ENCODE assay signal across 1 cellular context in the genomic region with DNA sequence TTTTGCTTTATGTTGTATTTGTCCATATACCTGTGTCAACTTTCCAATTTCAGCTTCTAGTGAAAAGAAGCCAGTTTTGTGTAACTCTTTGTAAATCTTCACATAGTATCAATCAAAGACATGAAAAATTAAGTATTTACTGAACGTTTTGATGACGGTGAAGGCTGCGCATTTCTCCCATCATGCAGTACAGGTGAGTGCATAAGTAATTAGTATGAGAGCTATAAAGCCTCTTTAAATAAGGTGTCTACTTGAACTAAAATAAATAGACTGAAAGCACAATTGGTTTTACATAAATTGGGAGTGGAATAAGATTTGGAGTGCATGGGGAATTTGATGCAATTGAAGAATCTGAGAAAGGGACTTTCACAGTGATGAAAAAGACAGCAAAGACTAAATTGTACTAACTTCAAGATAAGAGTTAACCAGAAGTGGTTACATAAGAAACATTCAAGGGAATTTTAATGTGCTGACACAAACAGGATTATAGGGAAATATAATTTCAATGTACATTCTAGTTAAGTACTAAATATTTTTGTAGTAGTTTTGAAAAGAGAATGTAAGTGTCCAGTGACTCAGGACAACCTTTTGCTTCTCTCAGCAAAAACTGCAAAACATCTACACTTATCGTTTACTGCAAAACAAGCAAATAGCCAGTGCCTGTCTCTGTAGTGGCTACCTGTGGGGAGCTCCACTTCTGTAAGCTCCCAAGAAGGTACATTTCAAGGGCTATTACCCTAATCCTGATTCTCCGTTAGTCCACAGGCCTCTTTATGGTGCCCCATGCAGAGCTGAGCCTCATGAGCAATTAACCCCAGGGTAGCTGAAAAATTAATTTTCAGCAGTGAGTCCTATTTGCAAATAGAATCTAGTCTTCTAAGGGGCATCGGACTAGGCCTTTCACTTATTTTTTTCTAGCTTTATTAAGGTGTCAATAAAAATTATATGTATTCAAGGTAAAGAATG.
TF ChIP-seq lines count a peak whose summit lies in the region.

No MANE protein-coding gene starts in this region.

TF ChIP-seq in IMR-90, 13 proteins besides CTCF, POLR2A, EP300 and RAD21:
- TF ChIP-seq, protein P1, sequence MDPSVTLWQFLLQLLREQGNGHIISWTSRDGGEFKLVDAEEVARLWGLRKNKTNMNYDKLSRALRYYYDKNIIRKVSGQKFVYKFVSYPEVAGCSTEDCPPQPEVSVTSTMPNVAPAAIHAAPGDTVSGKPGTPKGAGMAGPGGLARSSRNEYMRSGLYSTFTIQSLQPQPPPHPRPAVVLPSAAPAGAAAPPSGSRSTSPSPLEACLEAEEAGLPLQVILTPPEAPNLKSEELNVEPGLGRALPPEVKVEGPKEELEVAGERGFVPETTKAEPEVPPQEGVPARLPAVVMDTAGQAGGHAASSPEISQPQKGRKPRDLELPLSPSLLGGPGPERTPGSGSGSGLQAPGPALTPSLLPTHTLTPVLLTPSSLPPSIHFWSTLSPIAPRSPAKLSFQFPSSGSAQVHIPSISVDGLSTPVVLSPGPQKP (IDR thresholded peaks at IDR 0.05; ENCODE audit: borderline replicate concordance, low read depth, low read length): no peak
- TF ChIP-seq MAFK (IDR thresholded peaks at IDR 0.05; ENCODE audit: low read depth, low read length) (peak; percentile 72), MXI1 (IDR thresholded peaks at IDR 0.05; ENCODE audit: borderline replicate concordance, low read depth, low read length) (no peak), CEBPB (IDR thresholded peaks at IDR 0.05; ENCODE audit: low read depth, low read length) (no peak), MAZ (IDR thresholded peaks at IDR 0.05; ENCODE audit: borderline replicate concordance, low read depth, low read length) (no peak), RCOR1 (IDR thresholded peaks at IDR 0.05; ENCODE audit: insufficient replicate concordance, low read length) (no peak), FOS (IDR thresholded peaks at IDR 0.05; ENCODE audit: low read depth, low read length) (no peak)
